ENCODE assay signal across 8 cellular contexts in genomic region chr10:73873843-73874215, GRCh38. TPM values are rescaled to one million over a fixed set of nuclear protein-coding genes. Genes with fewer than 3 reads are reported as not detected.
DNase-seq lines count a peak whose midpoint lies in the region; ATAC-seq and TF ChIP-seq lines count a peak whose summit lies in the region.

No MANE protein-coding gene starts in this region.

- no peak for TF ChIP-seq CTCF in Loucy (conservative IDR thresholded peaks at IDR 0.05; ENCODE audit: low read length)
- no peak for TF ChIP-seq CTCF in colonic mucosa (IDR thresholded peaks at IDR 0.05)
- TF ChIP-seq CTCF in neural cell (IDR thresholded peaks at IDR 0.05; ENCODE audit: poor library complexity, severe bottlenecking) = no peak

- H3K36me3 ChIP-seq in Loucy (ENCODE audit: insufficient read depth, low read length) (0 out of 2 replicates have a peak, but pooled peaks cover 4% of the 10 kb centered on the region), colonic mucosa (no peaks in the 10 kb centered on the region), neural cell (ENCODE audit: insufficient read depth, low read length) (no peaks in the 10 kb centered on the region)

- peaks cover 24% of the 10 kb centered on the region for H4K20me1 ChIP-seq in Loucy (ENCODE audit: insufficient read depth, low read length, poor library complexity, severe bottlenecking)
- no peaks in the 10 kb centered on the region for H4K20me1 ChIP-seq in neural cell (ENCODE audit: insufficient read depth)

- H3K9me3 ChIP-seq in Loucy (ENCODE audit: insufficient read depth, low read depth, low read length) = no peaks in the 10 kb centered on the region
- no peaks in the 10 kb centered on the region for H3K9me3 ChIP-seq in colonic mucosa
- no peaks in the 10 kb centered on the region for H3K9me3 ChIP-seq in neural cell (ENCODE audit: low read length)

- TF ChIP-seq RAD21 in neural cell (conservative IDR thresholded peaks at IDR 0.05) = no peak

- peak overlapping the region; percentile 77 for H3K4me3 ChIP-seq in Loucy (ENCODE audit: low read length, poor library complexity, severe bottlenecking)
- peak overlapping the region; percentile 65 for H3K4me3 ChIP-seq in colonic mucosa
- peak overlapping the region; percentile 76 for H3K4me3 ChIP-seq in neural cell (ENCODE audit: low read length)

- H3K9me2 ChIP-seq in Loucy (replicated peaks; ENCODE audit: low read depth, low read length) (no peaks in the 10 kb centered on the region), neural cell (ENCODE audit: insufficient read depth, low read length) (no peaks in the 10 kb centered on the region)

- H3K27me3 ChIP-seq in Loucy (ENCODE audit: insufficient read depth, low read length, poor library complexity, severe bottlenecking) (no peaks in the 10 kb centered on the region), colonic mucosa (no peaks in the 10 kb centered on the region), neural cell (ENCODE audit: insufficient read depth, low read depth, low read length) (no peaks in the 10 kb centered on the region)

- no peaks in the 10 kb centered on the region for H3F3A ChIP-seq in Loucy (ENCODE audit: low read depth)
- H3F3A ChIP-seq in neural cell (ENCODE audit: insufficient read depth, low read length, poor library complexity, severe bottlenecking) = no peaks in the 10 kb centered on the region

- TF ChIP-seq EP300 in neural cell (conservative IDR thresholded peaks at IDR 0.05; ENCODE audit: poor library complexity, severe bottlenecking) = no peak

- DNase-seq in DMS53 (lab: John Stamatoyannopoulos, UW) = peak; percentile 44
- no peak for DNase-seq in DMS53 treated with DMSO at 0.1 percent for 48 hours (lab: John Stamatoyannopoulos, UW; ENCODE audit: unreplicated experiment)
- DNase-seq in colonic mucosa = no peak
- DNase-seq in SKM-1 (lab: John Stamatoyannopoulos, UW; ENCODE audit: unreplicated experiment) = no peak

- intact Hi-C loops in colonic mucosa (cut with DNase I) = no loop called here

- H3K9ac ChIP-seq in Loucy (ENCODE audit: low read depth, low read length, poor library complexity, severe bottlenecking) (peak overlapping the region; percentile 74), colonic mucosa (ENCODE audit: low read depth in 2 of 2, low read length in 2 of 2) (peak overlapping the region; percentile 52 to 55), neural cell (ENCODE audit: low read length) (peak overlapping the region; percentile 69)

- H3K4me2 ChIP-seq in Loucy (ENCODE audit: low read depth, low read length, poor library complexity, severe bottlenecking) = no peak overlapping the region
- no peak overlapping the region for H3K4me2 ChIP-seq in neural cell (ENCODE audit: low read length)

- H3K27ac ChIP-seq in colonic mucosa = no peak overlapping the region
- H3K27ac ChIP-seq in neural cell (ENCODE audit: low read length) = no peak overlapping the region

- H3K4me1 ChIP-seq in Loucy (ENCODE audit: insufficient read depth, low read length, poor library complexity, severe bottlenecking) (peaks cover 51% of the 10 kb centered on the region), colonic mucosa (peaks cover 7% of the 10 kb centered on the region)

- no peak overlapping the region for H2AFZ ChIP-seq in Loucy (ENCODE audit: low read length)
- no peak overlapping the region for H2AFZ ChIP-seq in neural cell (ENCODE audit: low read depth, low read length)

- ATAC-seq in HG03469 (IDR thresholded peaks at IDR 0.05; ENCODE audit: unreplicated experiment) (no peak), GM19467 (IDR thresholded peaks at IDR 0.05; ENCODE audit: unreplicated experiment) (no peak)

- peaks cover 55% of the 10 kb centered on the region for H3K79me2 ChIP-seq in Loucy (ENCODE audit: insufficient read depth, low read length)
- no peaks in the 10 kb centered on the region for H3K79me2 ChIP-seq in neural cell (replicated peaks; ENCODE audit: insufficient read depth, low read length)

TF ChIP-seq in neural cell, 6 proteins besides CTCF, POLR2A, EP300 and RAD21:
- no peak for TF ChIP-seq EZH2 (IDR thresholded peaks at IDR 0.05; ENCODE audit: borderline replicate concordance, insufficient read depth, low read length, poor library complexity, severe bottlenecking)
- TF ChIP-seq POLR2AphosphoS5 (IDR thresholded peaks at IDR 0.05) = no peak
- no peak for TF ChIP-seq SMC3 (conservative IDR thresholded peaks at IDR 0.05; ENCODE audit: poor library complexity)
- TF ChIP-seq TAF1 (IDR thresholded peaks at IDR 0.05; ENCODE audit: low read depth) = no peak
- TF ChIP-seq MXI1 (conservative IDR thresholded peaks at IDR 0.05; ENCODE audit: poor library complexity, severe bottlenecking) = no peak
- TF ChIP-seq REST (IDR thresholded peaks at IDR 0.05; ENCODE audit: borderline replicate concordance) = no peak

RNA-seq across cellular contexts. Expression of gene CAMK2G, which starts 0.5 kb away (rescaled TPM):
- 10 to 100 TPM; 40.0 to 45.8 TPM for total RNA-seq in colonic mucosa
- polyA plus RNA-seq in neural cell = 55.4 and 69.8 TPM in 2 replicates
- polyA minus RNA-seq in neural cell = 39.9 and 42.3 TPM in 2 replicates

RNA-seq across cellular contexts. Expression of gene PLAU, which starts 37.1 kb away (rescaled TPM):
- total RNA-seq in colonic mucosa = 10 to 100 TPM in 1 of 2 donors, 1 to 10 TPM in 1; 4.0 to 11.4 TPM
- polyA plus RNA-seq in neural cell = 1.1 and 1.5 TPM in 2 replicates
- polyA minus RNA-seq in neural cell = 0.24 and 0.35 TPM in 2 replicates
